In genomic region chr3:88991496-88991895, GRCh38 we compare ENCODE assay signal across 19 cellular contexts.
DNase-seq lines count a peak whose midpoint lies in the region; ATAC-seq, FAIRE-seq and TF ChIP-seq lines count a peak whose summit lies in the region.
"Had no signal": no experiment of that assay in that cellular context is flagged by ENCODE, and none has a peak within 500 bp of the region (broad histone marks: within the 10 kb centered on the region; RNA-seq: fewer than 3 reads in every experiment).

No MANE protein-coding gene starts in this region.

- H3K27me3 ChIP-seq in PC-3 (ENCODE audit: low read length) (peaks cover 13% of the 10 kb centered on the region), bronchial epithelial cell (ENCODE audit: control insufficient read depth, insufficient read depth, low read length) (no peaks in the 10 kb centered on the region)

- H2AFZ ChIP-seq in PC-3 (ENCODE audit: low read length), result no peak overlapping the region

- no peaks in the 10 kb centered on the region for H3K79me2 ChIP-seq in PC-3 (ENCODE audit: low read length)

- H3K27ac ChIP-seq in PC-3 (ENCODE audit: low read length), result no peak overlapping the region

- H3K4me3 ChIP-seq in PC-3 (ENCODE audit: low read length), result no peak overlapping the region
- H3K4me3 ChIP-seq in bronchial epithelial cell (ENCODE audit: low read depth, low read length), result no peak overlapping the region

- POLR2A ChIA-PET in PC-3 (lab: Charles Lee; ENCODE audit: unreplicated experiment), result no interaction called here

- no TSS peak for BruUV-seq in PC-3 (replicated peaks; lab: Mats Ljungman, UMichigan)

- no peak for FAIRE-seq in bronchial epithelial cell (lab: Jason Lieb, UNC)
- FAIRE-seq: D721Med, GM18507, HepG2, RCC 7860 had no signal

- H3K27me3 Mint-ChIP-seq in natural killer cell treated with Interleukin-12 subunit alpha and Interleukin-12 subunit beta and Interleukin-15 and Interleukin-18, amount 100 ng/mL, for 72 hours, result no peaks in the 10 kb centered on the region

- no peak overlapping the region for H3K27ac Mint-ChIP-seq in natural killer cell treated with Interleukin-12 subunit alpha and Interleukin-12 subunit beta and Interleukin-15 and Interleukin-18, amount 100 ng/mL, for 72 hours
- H3K27ac Mint-ChIP-seq: CD8-positive, alpha-beta T cell had no signal

- H3F3A ChIP-seq in PC-3 (ENCODE audit: low read length, unreplicated experiment), result no peaks in the 10 kb centered on the region

- H3K36me3 ChIP-seq in PC-3 (ENCODE audit: low read depth, low read length) (no peaks in the 10 kb centered on the region), bronchial epithelial cell (ENCODE audit: control insufficient read depth, insufficient read depth, low read length) (no peaks in the 10 kb centered on the region)

- H3K4me3 Mint-ChIP-seq in natural killer cell treated with Interleukin-12 subunit alpha and Interleukin-12 subunit beta and Interleukin-15 and Interleukin-18, amount 100 ng/mL, for 72 hours, result no peak overlapping the region
- H3K4me3 Mint-ChIP-seq: CD8-positive, alpha-beta T cell had no signal

- DNase-seq in EL (peak; percentile 34), PC-3 (peak; percentile 12), bronchial epithelial cell (ENCODE audit: low read depth) (peak; percentile 77), non-pigmented ciliary epithelial cell (ENCODE audit: low read depth) (peak; percentile 45)
- DNase-seq in natural killer cell treated with Interleukin-12 subunit alpha and Interleukin-12 subunit beta and Interleukin-15 and Interleukin-18, amount 100 ng/mL, for 72 hours (ENCODE audit: low spot score), result no peak
- DNase-seq: ACHN; CD8-positive, alpha-beta T cell; NCI-H1417; NCI-H1930; NCI-H2171; NCI-H510A; SHP77 treated with DMSO at 0.1 percent for 48 hours had no signal

- H3K9ac ChIP-seq in PC-3 (ENCODE audit: low read length), result no peak overlapping the region

- H4K20me1 ChIP-seq in PC-3 (ENCODE audit: low read length), result no peaks in the 10 kb centered on the region

- intact Hi-C loops in PC-3 (cut with micrococcal nuclease), result no loop called here

- no peaks in the 10 kb centered on the region for H3K9me2 ChIP-seq in PC-3 (replicated peaks; ENCODE audit: low read length)

- CTCF ChIA-PET in PC-3 (lab: Charles Lee), result no interaction called here

- H3K36me3 Mint-ChIP-seq in natural killer cell treated with Interleukin-12 subunit alpha and Interleukin-12 subunit beta and Interleukin-15 and Interleukin-18, amount 100 ng/mL, for 72 hours, result no peaks in the 10 kb centered on the region
- H3K36me3 Mint-ChIP-seq: CD8-positive, alpha-beta T cell had no signal

- H3K4me1 Mint-ChIP-seq in natural killer cell treated with Interleukin-12 subunit alpha and Interleukin-12 subunit beta and Interleukin-15 and Interleukin-18, amount 100 ng/mL, for 72 hours (ENCODE audit: low read depth in 2 of 2), result no peaks in the 10 kb centered on the region

- no peaks in the 10 kb centered on the region for H3K9me3 ChIP-seq in PC-3 (ENCODE audit: low read length)

- no peak overlapping the region for H3K4me2 ChIP-seq in PC-3 (ENCODE audit: low read length)

- no peaks in the 10 kb centered on the region for H3K4me1 ChIP-seq in PC-3 (ENCODE audit: insufficient read depth, low read length)

- peaks cover 7% of the 10 kb centered on the region for H3K9me3 Mint-ChIP-seq in natural killer cell treated with Interleukin-12 subunit alpha and Interleukin-12 subunit beta and Interleukin-15 and Interleukin-18, amount 100 ng/mL, for 72 hours

- ATAC-seq in PC-3 (no peak; the same call in 1 of the 2 replicates), HG03196 (IDR thresholded peaks at IDR 0.05; ENCODE audit: unreplicated experiment) (no peak), GM19397 (IDR thresholded peaks at IDR 0.05; ENCODE audit: unreplicated experiment) (no peak), HG03342 (IDR thresholded peaks at IDR 0.05; ENCODE audit: unreplicated experiment) (no peak)
- no peak for ATAC-seq in natural killer cell treated with Interleukin-12 subunit alpha and Interleukin-12 subunit beta and Interleukin-15 and Interleukin-18, amount 100 ng/mL, for 72 hours
- ATAC-seq: CD8-positive, alpha-beta T cell; HepG2 had no signal

- no peak for TF ChIP-seq CTCF in PC-3 (conservative IDR thresholded peaks at IDR 0.05; ENCODE audit: low read depth, low read length)
- no peak for TF ChIP-seq CTCF in bronchial epithelial cell (IDR thresholded peaks at IDR 0.05; ENCODE audit: insufficient read depth, low read length, severe bottlenecking)
